26 cellular contexts compared by ENCODE assay signal in the genomic region with DNA sequence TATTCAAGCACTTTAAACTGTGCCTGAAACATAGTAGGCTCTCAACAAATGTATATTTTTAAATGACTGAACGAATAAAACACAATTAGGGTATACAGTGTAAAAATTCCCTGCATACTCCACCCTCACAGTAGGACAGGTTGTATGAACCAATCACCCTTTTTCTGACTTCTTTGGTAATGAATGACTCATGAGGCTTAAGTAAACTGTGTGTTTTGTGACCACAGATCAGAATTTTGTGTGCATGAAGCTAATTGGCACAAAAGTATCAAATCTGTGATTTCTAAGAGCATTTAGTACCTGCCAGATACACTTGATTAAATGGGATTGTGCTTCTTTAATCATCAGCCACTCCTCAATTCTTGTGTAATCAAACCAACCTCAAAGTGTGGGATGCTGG.
A peak's percentile ranks its signal among the peaks of the same experiment; 100 is the strongest.
DNase-seq lines count a peak whose midpoint lies in the region; ATAC-seq and TF ChIP-seq lines count a peak whose summit lies in the region.
"Had no signal": no experiment of that assay in that cellular context is flagged by ENCODE, and none has a peak within 500 bp of the region (broad histone marks: within the 10 kb centered on the region; RNA-seq: fewer than 3 reads in every experiment).

No MANE protein-coding gene starts in this region.

- peaks cover 37% of the 10 kb centered on the region for H3F3A ChIP-seq in PC-9 (ENCODE audit: insufficient read depth, low read depth)

- no peak overlapping the region for H3K23ac ChIP-seq in mesenchymal stem cell (ENCODE audit: low read length in 2 of 2)

- no peak overlapping the region for H3K4ac ChIP-seq in mesenchymal stem cell (ENCODE audit: low read depth in 1 of 2, low read length in 2 of 2)

- H2BK120ac ChIP-seq in mesenchymal stem cell (ENCODE audit: low read depth, low read length), result no peak overlapping the region

- no TSS peak for BruUV-seq in PC-9 (replicated peaks; lab: Mats Ljungman, UMichigan)

- H2AFZ ChIP-seq in PC-9 (no peak overlapping the region), mesenchymal stem cell (ENCODE audit: low read depth, low read length) (no peak overlapping the region)

- H3K27ac ChIP-seq in PC-9 (peak overlapping the region; percentile 64), mesenchymal stem cell (ENCODE audit: low read length, poor library complexity, severe bottlenecking) (no peak overlapping the region)
- H3K27ac ChIP-seq: coronary artery, sigmoid colon, tibial artery had no signal

- no peak overlapping the region for H3K4me3 Mint-ChIP-seq in activated naive CD4-positive, alpha-beta T cell treated with anti-CD3 and anti-CD28 coated beads for 36 hours
- H3K4me3 Mint-ChIP-seq: activated CD4-positive, alpha-beta memory T cell treated with anti-CD3 and anti-CD28 coated beads, Interleukin-2, amount 10 ng/mL, durations not matched to agents 7 days and 5 days; activated naive CD8-positive, alpha-beta T cell treated with anti-CD3 and anti-CD28 coated beads, Interleukin-2, amount 50 U/mL, for 24 hours; CD14-positive monocyte; effector memory CD8-positive, alpha-beta T cell; stimulated activated naive CD8-positive, alpha-beta T cell treated with anti-CD3 and anti-CD28 coated beads, Interleukin-15, amount 100 ng/mL, for 72 hours; T-cell had no signal

- no peak overlapping the region for H3K9ac ChIP-seq in mesenchymal stem cell (ENCODE audit: low read length)

- TF ChIP-seq CTCF in PC-9 (conservative IDR thresholded peaks at IDR 0.05), result no peak
- no peak for TF ChIP-seq CTCF in choroid plexus epithelial cell (conservative IDR thresholded peaks at IDR 0.05; ENCODE audit: low read depth, low read length)

- H4K20me1 ChIP-seq in PC-9 (ENCODE audit: insufficient read depth), result no peaks in the 10 kb centered on the region

- CTCF ChIA-PET in PC-9 (lab: Charles Lee), result interaction anchor here (1.2 to 1.7 kb wide), 2 partner anchors 23 to 184 kb away, joined by 4 read pairs; no protein-coding TSS in a partner anchor
- CTCF ChIA-PET in activated naive CD4-positive, alpha-beta T cell treated with anti-CD3 and anti-CD28 coated beads for 36 hours (lab: Charles Lee), result interaction anchor here (0.7 kb wide), 1 partner anchor 16 kb away, joined by 3 read pairs; no protein-coding TSS in a partner anchor

- no CpG with 5 or more reads among the region's 1 CpG for WGBS in mesenchymal stem cell

- H3K27me3 Mint-ChIP-seq in activated naive CD4-positive, alpha-beta T cell treated with anti-CD3 and anti-CD28 coated beads for 36 hours (ENCODE audit: low read depth), result peaks cover 4% of the 10 kb centered on the region
- H3K27me3 Mint-ChIP-seq: stimulated activated naive CD8-positive, alpha-beta T cell treated with anti-CD3 and anti-CD28 coated beads, Interleukin-15, amount 100 ng/mL, for 72 hours had no signal

- H3K36me3 ChIP-seq in PC-9 (ENCODE audit: low read depth) (peaks cover 4% of the 10 kb centered on the region; the same call in 1 of the 2 replicates), mesenchymal stem cell (ENCODE audit: control insufficient read depth in 1 of 2, insufficient read depth in 2 of 2, low read depth in 1 of 2, low read length in 2 of 2) (no peaks in the 10 kb centered on the region)
- H3K36me3 ChIP-seq: sigmoid colon, tibial artery had no signal

- H2BK15ac ChIP-seq in mesenchymal stem cell (ENCODE audit: low read depth, poor library complexity, severe bottlenecking), result no peak overlapping the region

- H3K27me3 ChIP-seq in PC-9 (ENCODE audit: insufficient read depth, low read depth), result no peaks in the 10 kb centered on the region
- no peaks in the 10 kb centered on the region for H3K27me3 ChIP-seq in mesenchymal stem cell (ENCODE audit: control insufficient read depth in 1 of 2, insufficient read depth in 1 of 2, low read length in 2 of 2)
- H3K27me3 ChIP-seq: sigmoid colon, tibial artery had no signal

- peaks cover 19% of the 10 kb centered on the region; the same call in 1 of the 2 replicates for H3K9me3 ChIP-seq in PC-9 (ENCODE audit: insufficient read depth, low read depth)
- H3K9me3 ChIP-seq in mesenchymal stem cell (ENCODE audit: control insufficient read depth, low read length), result peaks cover 15% of the 10 kb centered on the region

- H2BK5ac ChIP-seq in mesenchymal stem cell (ENCODE audit: low read depth, low read length, poor library complexity, severe bottlenecking), result no peak overlapping the region

- no peaks in the 10 kb centered on the region for H3K4me1 Mint-ChIP-seq in activated naive CD4-positive, alpha-beta T cell treated with anti-CD3 and anti-CD28 coated beads for 36 hours (ENCODE audit: low read depth)
- H3K4me1 Mint-ChIP-seq: activated CD4-positive, alpha-beta memory T cell treated with anti-CD3 and anti-CD28 coated beads, Interleukin-2, amount 10 ng/mL, durations not matched to agents 7 days and 5 days; CD14-positive monocyte; stimulated activated naive CD8-positive, alpha-beta T cell treated with anti-CD3 and anti-CD28 coated beads, Interleukin-15, amount 100 ng/mL, for 72 hours; T-cell had no signal

- ATAC-seq in GM18868 (IDR thresholded peaks at IDR 0.05; ENCODE audit: unreplicated experiment), result peak; percentile 62
- ATAC-seq in GM18502 (IDR thresholded peaks at IDR 0.05; ENCODE audit: poor library complexity, unreplicated experiment), result no peak
- ATAC-seq: activated CD4-positive, CD25-positive, alpha-beta regulatory T cell treated with anti-CD3 and anti-CD28 coated beads, Interleukin-2, amount 50 U/mL, for 24 hours; activated naive CD8-positive, alpha-beta T cell treated with anti-CD3 and anti-CD28 coated beads, Interleukin-2, amount 50 U/mL, for 24 hours; effector memory CD8-positive, alpha-beta T cell; stimulated activated naive CD8-positive, alpha-beta T cell treated with anti-CD3 and anti-CD28 coated beads, Interleukin-15, amount 100 ng/mL, for 72 hours; T-cell had no signal

- no peak overlapping the region for H3K14ac ChIP-seq in mesenchymal stem cell (ENCODE audit: low read length in 2 of 2)

- no peaks in the 10 kb centered on the region for H3K9me3 Mint-ChIP-seq in activated naive CD4-positive, alpha-beta T cell treated with anti-CD3 and anti-CD28 coated beads for 36 hours
- H3K9me3 Mint-ChIP-seq: activated CD4-positive, alpha-beta memory T cell treated with anti-CD3 and anti-CD28 coated beads, Interleukin-2, amount 10 ng/mL, durations not matched to agents 7 days and 5 days; activated naive CD8-positive, alpha-beta T cell treated with anti-CD3 and anti-CD28 coated beads, Interleukin-2, amount 50 U/mL, for 24 hours; effector memory CD8-positive, alpha-beta T cell; stimulated activated naive CD8-positive, alpha-beta T cell treated with anti-CD3 and anti-CD28 coated beads, Interleukin-15, amount 100 ng/mL, for 72 hours; T-cell had no signal

- H3K9me2 ChIP-seq in PC-9 (ENCODE audit: insufficient read depth), result no peaks in the 10 kb centered on the region

- H4K8ac ChIP-seq in mesenchymal stem cell (ENCODE audit: low read length), result no peak overlapping the region

- POLR2A ChIA-PET in PC-9 (lab: Charles Lee; ENCODE audit: unreplicated experiment), result interaction anchor here (1.3 kb wide), 1 partner anchor 23 kb away, joined by 10 read pairs; no protein-coding TSS in a partner anchor

- H3K79me2 ChIP-seq in PC-9 (ENCODE audit: low read depth), result no peaks in the 10 kb centered on the region

- DNase-seq in PC-9, result peak in 1 of 2 experiments; percentile 78
- DNase-seq in choroid plexus epithelial cell (ENCODE audit: low read depth), result peak; percentile 62
- DNase-seq in mesenchymal stem cell, result peak; percentile 52
- DNase-seq in LoVo (ENCODE audit: low spot score), result no peak
- DNase-seq in activated naive CD4-positive, alpha-beta T cell treated with anti-CD3 and anti-CD28 coated beads for 36 hours, result no peak
- DNase-seq in middle frontal gyrus (ENCODE audit: extremely low spot score, low spot score), result no peak
- DNase-seq: activated CD4-positive, alpha-beta memory T cell treated with anti-CD3 and anti-CD28 coated beads, Interleukin-2, amount 10 ng/mL, durations not matched to agents 7 days and 5 days; activated effector memory CD4-positive, alpha-beta T cell treated with anti-CD3 and anti-CD28 coated beads, Interleukin-2, amount 50 U/mL, for 16 hours; activated naive CD8-positive, alpha-beta T cell treated with anti-CD3 and anti-CD28 coated beads, Interleukin-2, amount 50 U/mL, for 24 hours; effector memory CD8-positive, alpha-beta T cell; NCI-H1092; NCI-H2081; NCI-H345; NCI-H774; SIG-M5; sigmoid colon; stimulated activated CD4-positive, alpha-beta T cell treated with anti-CD3 and anti-CD28 coated beads, Interleukin-15, amount 100 ng/mL, for 24 hours; stimulated activated naive CD8-positive, alpha-beta T cell treated with anti-CD3 and anti-CD28 coated beads, Interleukin-15, amount 100 ng/mL, for 72 hours; T-cell; tibial artery had no signal

- no peaks in the 10 kb centered on the region for H3K36me3 Mint-ChIP-seq in activated naive CD4-positive, alpha-beta T cell treated with anti-CD3 and anti-CD28 coated beads for 36 hours (ENCODE audit: low read depth)
- H3K36me3 Mint-ChIP-seq: CD14-positive monocyte, T-cell had no signal

- H3K4me3 ChIP-seq in PC-9, result no peak overlapping the region
- H3K4me3 ChIP-seq in choroid plexus epithelial cell (ENCODE audit: low read depth, low read length), result no peak overlapping the region
- no peak overlapping the region for H3K4me3 ChIP-seq in mesenchymal stem cell (ENCODE audit: insufficient read depth in 1 of 2, low read depth in 1 of 2, low read length in 2 of 2)
- H3K4me3 ChIP-seq: coronary artery, lung, sigmoid colon, tibial artery had no signal

- no peak overlapping the region for H2AK5ac ChIP-seq in mesenchymal stem cell (ENCODE audit: low read length, severe bottlenecking)

- H3K79me1 ChIP-seq in mesenchymal stem cell (replicated peaks; ENCODE audit: low read length, poor library complexity, severe bottlenecking), result no peaks in the 10 kb centered on the region

- no peak overlapping the region for H4K91ac ChIP-seq in mesenchymal stem cell (ENCODE audit: low read length)

- intact Hi-C loops in PC-9 (cut with micrococcal nuclease; ENCODE audit: unreplicated experiment), result loop anchor here (1.0 to 2.0 kb wide), 3 partner anchors 21 to 108 kb away; no protein-coding TSS in a partner anchor
- intact Hi-C loops in activated naive CD4-positive, alpha-beta T cell treated with anti-CD3 and anti-CD28 coated beads for 36 hours (cut with micrococcal nuclease), result no loop called here

- H3K4me1 ChIP-seq in PC-9 (replicated peaks; ENCODE audit: insufficient read depth), result peaks cover 50% of the 10 kb centered on the region
- H3K4me1 ChIP-seq in mesenchymal stem cell (ENCODE audit: control insufficient read depth, insufficient read depth, low read depth, low read length), result peaks cover 2% of the 10 kb centered on the region
- H3K4me1 ChIP-seq: tibial artery had no signal

- H2BK12ac ChIP-seq in mesenchymal stem cell (ENCODE audit: low read length in 2 of 2), result peak overlapping the region in 1 of 2 experiments; percentile 77

- H3K18ac ChIP-seq in mesenchymal stem cell (ENCODE audit: low read depth in 1 of 2, low read length in 2 of 2), result no peak overlapping the region

- no peak overlapping the region for H3K27ac Mint-ChIP-seq in activated naive CD4-positive, alpha-beta T cell treated with anti-CD3 and anti-CD28 coated beads for 36 hours
- H3K27ac Mint-ChIP-seq: activated CD4-positive, alpha-beta memory T cell treated with anti-CD3 and anti-CD28 coated beads, Interleukin-2, amount 10 ng/mL, durations not matched to agents 7 days and 5 days; activated naive CD8-positive, alpha-beta T cell treated with anti-CD3 and anti-CD28 coated beads, Interleukin-2, amount 50 U/mL, for 24 hours; effector memory CD8-positive, alpha-beta T cell; stimulated activated naive CD8-positive, alpha-beta T cell treated with anti-CD3 and anti-CD28 coated beads, Interleukin-15, amount 100 ng/mL, for 72 hours; T-cell had no signal

- peak overlapping the region; percentile 34 for H3K4me2 ChIP-seq in PC-9
- H3K4me2 ChIP-seq in mesenchymal stem cell (ENCODE audit: low read length, poor library complexity, severe bottlenecking), result no peak overlapping the region

Comparison
In these comparisons a context has a peak if more than half of its experiments do, and no peak if none do; other contexts are left out.
1. DNase-seq: peak in choroid plexus epithelial cell (single experiment) and mesenchymal stem cell (single experiment); none in LoVo (single experiment), activated naive CD4-positive, alpha-beta T cell treated with anti-CD3 and anti-CD28 coated beads for 36 hours (single experiment) and middle frontal gyrus (single experiment).